In genomic region chr2:210442869-210443268, GRCh38 we compare ENCODE assay signal across 13 cellular contexts. TPM values are rescaled to one million over a fixed set of nuclear protein-coding genes. Genes with fewer than 3 reads are reported as not detected.
DNase-seq lines count a peak whose midpoint lies in the region; ATAC-seq, FAIRE-seq and TF ChIP-seq lines count a peak whose summit lies in the region.
"Had no signal": no experiment of that assay in that cellular context is flagged by ENCODE, and none has a peak within 500 bp of the region (broad histone marks: within the 10 kb centered on the region; RNA-seq: fewer than 3 reads in every experiment).

No MANE protein-coding gene starts in this region.

- H2AFZ ChIP-seq in GM12878 (ENCODE audit: control insufficient read depth, low read depth, low read length), result peak overlapping the region; percentile 17; the same call in 1 of the 2 replicates

- CTCF ChIA-PET in GM12878 (lab: Yijun Ruan, JAX), result interaction anchor here (0.6 to 8.7 kb wide), 4 partner anchors 19 to 174 kb away, joined by 3 to 42 read pairs (median 4); no protein-coding TSS in a partner anchor

- peak overlapping the region; percentile 55; the same call in 1 of the 2 replicates for H3K4me2 ChIP-seq in GM12878 (ENCODE audit: control insufficient read depth, insufficient read depth)

- H3K79me2 ChIP-seq in GM12878 (ENCODE audit: control insufficient read depth, insufficient read depth, low read length), result no peaks in the 10 kb centered on the region

- intact Hi-C loops in GM12878 (cut with micrococcal nuclease; ENCODE audit: unreplicated experiment), result loop anchor here (10.0 kb wide), 1 partner anchor 172 kb away; no protein-coding TSS in a partner anchor

- H4K20me1 ChIP-seq in GM12878 (ENCODE audit: control insufficient read depth, insufficient read depth), result no peaks in the 10 kb centered on the region

- in situ Hi-C loops in GM12878 (cut with MboI) (no loop called here), ACHN (cut with HindIII; ENCODE audit: low pct_ligation_motif_present, low pct_unique_long_range_greater_than_20kb, low sequenced_read_pairs) (no loop called here), GM13977 (cut with MboI; ENCODE audit: low pct_unique_long_range_greater_than_20kb, low sequenced_read_pairs, unreplicated experiment) (no loop called here)

- BruUV-seq in GM12878 (replicated peaks; lab: Mats Ljungman, UMichigan), result no TSS peak

- SMC1A ChIA-PET in GM12878 (lab: Charles Lee; ENCODE audit: uncharacterized antibody, unreplicated experiment), result interaction anchor here (1.0 kb wide), 1 partner anchor 33 kb away, joined by 3 read pairs; the partner anchor contains the start of gene LANCL1

- H3K9ac ChIP-seq in GM12878 (ENCODE audit: control insufficient read depth, insufficient read depth, low read length), result no peak overlapping the region

- TF ChIP-seq POLR2A in GM12878 (IDR thresholded peaks at IDR 0.05; ENCODE audit: low read depth, low read length) (no peak), suprapubic skin (IDR thresholded peaks at IDR 0.05) (no peak)

- no peak for TF ChIP-seq RAD21 in GM12878 (IDR thresholded peaks at IDR 0.05; ENCODE audit: insufficient read depth, low read depth, low read length)

- RAD21 ChIA-PET in GM12878 (lab: Charles Lee; ENCODE audit: unreplicated experiment), result interaction anchor here (1.1 kb wide), 1 partner anchor 19 kb away, joined by 4 read pairs; no protein-coding TSS in a partner anchor

- TF ChIP-seq CTCF in GM12878 (IDR thresholded peaks at IDR 0.05 in 2 of 3, conservative IDR thresholded peaks at IDR 0.05 in 1 of 3; ENCODE audit: control insufficient read depth in 2 of 3, extremely low read depth in 1 of 3, insufficient read depth in 1 of 3, low read depth in 3 of 3, low read length in 3 of 3) (no peak), suprapubic skin (IDR thresholded peaks at IDR 0.05) (no peak), GM13977 (IDR thresholded peaks at IDR 0.05; ENCODE audit: extremely low read depth, insufficient read depth, missing control alignments) (no peak)

- H3K4me1 ChIP-seq in GM12878 (ENCODE audit: control insufficient read depth, insufficient read depth, low read length) (peaks cover 5% of the 10 kb centered on the region), suprapubic skin (no peaks in the 10 kb centered on the region)
- H3K4me1 ChIP-seq: prostate gland had no signal

- POLR2A ChIA-PET in GM12878 (lab: Charles Lee), result no interaction called here

- H3K27ac ChIP-seq in GM12878 (ENCODE audit: control insufficient read depth, insufficient read depth) (peak overlapping the region; percentile 59), suprapubic skin (no peak overlapping the region)
- H3K27ac ChIP-seq: prostate gland, SK-N-MC had no signal

- peak; percentile 26 for ATAC-seq in GM18498 (IDR thresholded peaks at IDR 0.05; ENCODE audit: unreplicated experiment)
- ATAC-seq in GM21390 (IDR thresholded peaks at IDR 0.05; ENCODE audit: unreplicated experiment), result peak; percentile 34
- ATAC-seq in HG03432 (IDR thresholded peaks at IDR 0.05; ENCODE audit: unreplicated experiment), result peak; percentile 35
- no peak for ATAC-seq in GM12878
- ATAC-seq in GM18870 (IDR thresholded peaks at IDR 0.05; ENCODE audit: unreplicated experiment), result no peak

- H3K27me3 ChIP-seq in GM12878 (replicated peaks in 1 of 2; ENCODE audit: control insufficient read depth in 2 of 2, insufficient read depth in 2 of 2, low read length in 1 of 2), result no peaks in the 10 kb centered on the region
- H3K27me3 ChIP-seq in suprapubic skin, result no peaks in the 10 kb centered on the region

- no peak for TF ChIP-seq EP300 in GM12878 (IDR thresholded peaks at IDR 0.05; ENCODE audit: borderline replicate concordance in 1 of 2, control insufficient read depth in 1 of 2, low read depth in 2 of 2, low read length in 2 of 2)
- no peak for TF ChIP-seq EP300 in suprapubic skin (IDR thresholded peaks at IDR 0.05)

- no peaks in the 10 kb centered on the region; the same call in 2 of the 3 replicates for H3K9me3 ChIP-seq in GM12878 (replicated peaks; ENCODE audit: control insufficient read depth, insufficient read depth, low read length)
- H3K9me3 ChIP-seq in suprapubic skin, result no peaks in the 10 kb centered on the region
- H3K9me3 ChIP-seq: prostate gland had no signal

- H3K36me3 ChIP-seq in GM12878 (ENCODE audit: control insufficient read depth in 2 of 2, insufficient read depth in 2 of 2, low read length in 1 of 2), result peaks cover 0 to 7% of the 10 kb centered on the region in 2 experiments; a peak in 2 of 4 replicates
- peaks cover 45% of the 10 kb centered on the region for H3K36me3 ChIP-seq in suprapubic skin

- no peak for FAIRE-seq in GM12878 (lab: Jason Lieb, UNC)

- WGBS in GM12878 (ENCODE audit: insufficient coverage, insufficient replicate concordance, low lambda C conversion rate, missing lambda C conversion rate), result 94% methylated on average over 1 of the region's 1 CpG
- 86% methylated on average over 1 of the region's 1 CpG for WGBS in suprapubic skin

- DNase-seq in GM12878 (ENCODE audit: low read depth, low spot score) (no peak), suprapubic skin (ENCODE audit: low spot score in 2 of 2) (no peak), ACHN (no peak), GM13977 (ENCODE audit: low spot score) (no peak)
- DNase-seq: activated CD4-positive, CD25-positive, alpha-beta regulatory T cell; activated naive CD8-positive, alpha-beta T cell treated with anti-CD3 and anti-CD28 coated beads for 36 hours; head of caudate nucleus had no signal

- no peak overlapping the region for H3K4me3 ChIP-seq in GM12878
- H3K4me3 ChIP-seq in suprapubic skin, result no peak overlapping the region
- H3K4me3 ChIP-seq: prostate gland, SK-N-MC had no signal

TF ChIP-seq in GM12878, 131 proteins besides CTCF, POLR2A, EP300 and RAD21:
- no peak for TF ChIP-seq BCLAF1 (IDR thresholded peaks at IDR 0.05)
- no peak for TF ChIP-seq SREBF2 (IDR thresholded peaks at IDR 0.05; ENCODE audit: low read length)
- TF ChIP-seq RUNX3 (IDR thresholded peaks at IDR 0.05; ENCODE audit: low read length), result 0 out of 2 replicates have a peak, but pooled peaks have one; percentile 3
- peak; percentile 41; the same call in 1 of the 2 replicates for TF ChIP-seq SPI1 (IDR thresholded peaks at IDR 0.05; ENCODE audit: borderline replicate concordance, insufficient read depth, low read depth, low read length)

RNA-seq across cellular contexts. Expression of gene LANCL1, which starts 33.7 kb away (rescaled TPM):
- total RNA-seq in GM12878 (2013; cell fraction: nucleolus; rRNA removed), result 27.5 and 30.4 TPM in 2 replicates
- total RNA-seq in GM12878 (2014; rRNA removed) (16.1 and 21.0 TPM in 2 replicates), GM12878 (2014; rRNA removed; fragmentation: Illumina TruSeq; extraction: Trizol) (22.9 and 26.1 TPM in 2 replicates), GM12878 (2021) (30.9 and 33.4 TPM in 2 replicates), suprapubic skin (10 to 100 TPM; 40.3 to 61.8 (median 53.7) TPM)
- polyA plus RNA-seq in GM12878 (2011; ENCODE audit: low read depth), result 13.7 TPM
- polyA plus RNA-seq in GM12878 (2011; rRNA removed) (79.1 and 90.1 TPM in 2 replicates), GM12878 (2014; fragmentation: Illumina TruSeq; extraction: Trizol) (33.6 and 38.3 TPM in 2 replicates), GM12878 (2014; fragmentation: Nextera tagmentation; extraction: Ambion mirVana) (10 to 100 TPM; 13.6 to 18.4 TPM), GM12878 (2014; rRNA removed) (21.2 and 22.9 TPM in 2 replicates), GM12878 (2016; fragmentation: Nextera tagmentation; extraction: Ambion mirVana) (10 to 100 TPM; 31.7 to 33.6 TPM)
- 48.3 and 62.4 TPM in 2 replicates for polyA plus RNA-seq in GM12878 (2011; cell fraction: cytosol; rRNA removed)
- 38.0 and 44.0 TPM in 2 replicates for polyA plus RNA-seq in GM12878 (2011; cell fraction: nucleus; rRNA removed)
- polyA plus RNA-seq in GM12878 (2012), result 12.9 and 15.7 TPM in 2 replicates
- 72.9 and 78.3 TPM in 2 replicates for polyA minus RNA-seq in GM12878 (2011; rRNA and poly(A)+ RNA removed)
- 28.5 and 28.8 TPM in 2 replicates for polyA minus RNA-seq in GM12878 (2011; cell fraction: cytosol; rRNA and poly(A)+ RNA removed)
- polyA minus RNA-seq in GM12878 (2011; cell fraction: nucleus; rRNA and poly(A)+ RNA removed), result 16.7 and 17.3 TPM in 2 replicates

Comparison
In these comparisons a context has a peak if more than half of its experiments do, and no peak if none do; other contexts are left out.
1. ATAC-seq: peak in GM18498 (single experiment), GM21390 (single experiment) and HG03432 (single experiment); none in GM12878 (single experiment) and GM18870 (single experiment).